Comparison of ENCODE assay signal across 12 cellular contexts in genomic region chr3:124277516-124277890, GRCh38.
DNase-seq lines count a peak whose midpoint lies in the region; ATAC-seq, FAIRE-seq and TF ChIP-seq lines count a peak whose summit lies in the region.
"Had no signal": no experiment of that assay in that cellular context is flagged by ENCODE, and none has a peak within 500 bp of the region (broad histone marks: within the 10 kb centered on the region; RNA-seq: fewer than 3 reads in every experiment).

No MANE protein-coding gene starts in this region.

- 17 to 30% methylated on average over 3 of the region's 3 CpGs for WGBS in heart right ventricle, 2 donors

- H3K4me2 ChIP-seq in astrocyte (ENCODE audit: low read length), result no peak overlapping the region

- H3K4me3 Mint-ChIP-seq in astrocyte (ENCODE audit: unreplicated experiment), result no peak overlapping the region
- H3K4me3 Mint-ChIP-seq: activated CD4-positive, alpha-beta T cell treated with anti-CD3 and anti-CD28 coated beads for 36 hours had no signal

- H3K27me3 ChIP-seq in astrocyte (ENCODE audit: insufficient read depth, low read length) (no peaks in the 10 kb centered on the region), heart right ventricle (no peaks in the 10 kb centered on the region)

- H3K36me3 ChIP-seq in astrocyte (ENCODE audit: insufficient read depth, low read length) (no peaks in the 10 kb centered on the region), heart right ventricle (no peaks in the 10 kb centered on the region)

- H3K9ac ChIP-seq in astrocyte (ENCODE audit: low read length), result no peak overlapping the region

- peaks cover 2% of the 10 kb centered on the region for H3K9me3 Mint-ChIP-seq in astrocyte (ENCODE audit: unreplicated experiment)

- peak; percentile 5 for TF ChIP-seq CTCF in AG09309 (IDR thresholded peaks at IDR 0.05; ENCODE audit: control insufficient read depth, insufficient read depth, low read depth, low read length, missing control alignments)
- peak; percentile 3 for TF ChIP-seq CTCF in astrocyte (IDR thresholded peaks at IDR 0.05; ENCODE audit: insufficient read depth, low read depth, low read length)
- TF ChIP-seq CTCF in heart right ventricle (IDR thresholded peaks at IDR 0.05), result peak in 2 of 9 donors; percentile 22 to 30

- no peak overlapping the region for H2AFZ ChIP-seq in astrocyte (ENCODE audit: low read depth, low read length)

- H3K79me2 ChIP-seq in astrocyte (ENCODE audit: insufficient read depth, low read length), result no peaks in the 10 kb centered on the region

- intact Hi-C loops in heart right ventricle (cut with DNase I) (loop anchor here in 4 of 10 donors (1.0 to 5.0 kb wide), 4 partner anchors 29 to 245 kb away; partner anchors contain the start of gene KALRN (in 2 of the 4)), posterior cingulate gyrus (cut with DNase I) (no loop called here)

- peaks cover 25% of the 10 kb centered on the region for H3K4me1 Mint-ChIP-seq in astrocyte (ENCODE audit: low read depth, unreplicated experiment)
- H3K4me1 Mint-ChIP-seq: activated CD4-positive, alpha-beta T cell treated with anti-CD3 and anti-CD28 coated beads for 36 hours had no signal

- H3K27me3 Mint-ChIP-seq in astrocyte (ENCODE audit: low read depth, unreplicated experiment), result peaks cover 14% of the 10 kb centered on the region

- H3K9me3 ChIP-seq in astrocyte (ENCODE audit: insufficient read depth, low read depth, low read length), result no peaks in the 10 kb centered on the region
- no peaks in the 10 kb centered on the region for H3K9me3 ChIP-seq in heart right ventricle

- ATAC-seq in heart right ventricle (peak in 7 of 8 donors; percentile 35 to 59 (median 45)), GM21723 (IDR thresholded peaks at IDR 0.05; ENCODE audit: unreplicated experiment) (no peak), GM21515 (IDR thresholded peaks at IDR 0.05; ENCODE audit: unreplicated experiment) (no peak)
- ATAC-seq: activated CD4-positive, alpha-beta T cell treated with anti-CD3 and anti-CD28 coated beads for 36 hours had no signal

- FAIRE-seq in astrocyte (lab: Jason Lieb, UNC), result no peak

- DNase-seq in AG09309 (ENCODE audit: low read depth), result no peak
- DNase-seq in astrocyte (ENCODE audit: low read depth), result peak; percentile 73
- DNase-seq in heart right ventricle, result peak in 1 of 2 donors; percentile 53
- DNase-seq in posterior cingulate gyrus, result peak in 6 of 10 donors; percentile 29 to 91 (median 60)
- DNase-seq in LoVo (ENCODE audit: low spot score), result no peak
- DNase-seq in NCI-H1436 (lab: John Stamatoyannopoulos, UW), result no peak
- DNase-seq: activated CD4-positive, alpha-beta T cell treated with anti-CD3 and anti-CD28 coated beads for 36 hours; activated naive CD4-positive, alpha-beta T cell treated with anti-CD3 and anti-CD28 coated beads, Interleukin-2, amount 50 U/mL, for 16 hours; NCI-H2081; SHP77 had no signal

- peaks cover 12% of the 10 kb centered on the region for H3K36me3 Mint-ChIP-seq in astrocyte (ENCODE audit: low read depth, unreplicated experiment)

- no peak overlapping the region for H3K4me3 ChIP-seq in AG09309 (ENCODE audit: control insufficient read depth, low read depth, low read length)
- no peak overlapping the region for H3K4me3 ChIP-seq in astrocyte (ENCODE audit: insufficient read depth, low read depth, low read length)
- no peak overlapping the region for H3K4me3 ChIP-seq in heart right ventricle

- peaks cover 8% of the 10 kb centered on the region for H3K4me1 ChIP-seq in astrocyte (ENCODE audit: insufficient read depth, low read length)
- H3K4me1 ChIP-seq in heart right ventricle, result peaks cover 23 to 98% (median 62%) of the 10 kb centered on the region in 9 donors

- H3K27ac Mint-ChIP-seq in astrocyte (ENCODE audit: unreplicated experiment), result no peak overlapping the region
- H3K27ac Mint-ChIP-seq: activated CD4-positive, alpha-beta T cell treated with anti-CD3 and anti-CD28 coated beads for 36 hours had no signal

- H4K20me1 ChIP-seq in astrocyte (ENCODE audit: insufficient read depth, low read length), result peaks cover 5% of the 10 kb centered on the region

- H3K27ac ChIP-seq in astrocyte (ENCODE audit: low read depth, low read length) (no peak overlapping the region), heart right ventricle (peak overlapping the region; percentile 78 to 93 (median 84))

Comparison
In these comparisons a context has a peak if more than half of its experiments do, and no peak if none do; other contexts are left out.
1. DNase-seq: peak in astrocyte (single experiment) and posterior cingulate gyrus (6 of 10); none in AG09309 (single experiment), LoVo (single experiment) and NCI-H1436 (single experiment).
2. ATAC-seq: peak in heart right ventricle (7 of 8); none in GM21723 (single experiment) and GM21515 (single experiment).